In genomic region chr9:21235468-21236359, GRCh38 we compare ENCODE assay signal across 10 cellular contexts. TPM values are rescaled to one million over a fixed set of nuclear protein-coding genes. Genes with fewer than 3 reads are reported as not detected.
DNase-seq lines count a peak whose midpoint lies in the region; ATAC-seq and TF ChIP-seq lines count a peak whose summit lies in the region.
"Not testable (repeated sequence)": the region's sequence is repeated elsewhere in the genome, so short reads cannot be mapped to it uniquely, and the experiment has no call there.
"Had no signal": no experiment of that assay in that cellular context is flagged by ENCODE, and none has a peak within 500 bp of the region (broad histone marks: within the 10 kb centered on the region; RNA-seq: fewer than 3 reads in every experiment).

No MANE protein-coding gene starts in this region.

- not testable (repeated sequence) for H3K36me3 Mint-ChIP-seq in activated CD4-positive, alpha-beta T cell treated with anti-CD3 and anti-CD28 coated beads, Interleukin-2, amount 10 ng/mL, durations not matched to agents 24 days and 14 days (ENCODE audit: low read depth); memory B cell

- not testable (repeated sequence) for DNase-seq in GM06990 (ENCODE audit: extremely low read depth, insufficient read length); upper lobe of right lung
- DNase-seq in NCI-H460 (ENCODE audit: extremely low read depth, low read depth) (peak; percentile 30), epithelial cell of proximal tubule (ENCODE audit: low read depth) (peak; percentile 6), memory B cell (ENCODE audit: low spot score in 2 of 2) (peak in 1 of 2 donors; percentile 41)
- peak; percentile 72 for DNase-seq in activated CD4-positive, alpha-beta T cell treated with anti-CD3 and anti-CD28 coated beads, Interleukin-2, amount 10 ng/mL, durations not matched to agents 24 days and 14 days

- intact Hi-C loops in activated CD4-positive, alpha-beta T cell treated with anti-CD3 and anti-CD28 coated beads, Interleukin-2, amount 10 ng/mL, durations not matched to agents 24 days and 14 days (cut with micrococcal nuclease) = loop anchor here (10.0 kb wide), 2 partner anchors 159 to 559 kb away; no protein-coding TSS in a partner anchor
- intact Hi-C loops in upper lobe of right lung (cut with DNase I) = not testable (repeated sequence)

- not testable (repeated sequence) for H3K4me3 ChIP-seq in GM06990 (replicated peaks; ENCODE audit: low read depth, low read length); epithelial cell of proximal tubule (ENCODE audit: low read depth, low read length); upper lobe of right lung

- ATAC-seq in GM21529 (IDR thresholded peaks at IDR 0.05; ENCODE audit: unreplicated experiment) (peak; percentile 80), HG03439 (IDR thresholded peaks at IDR 0.05; ENCODE audit: unreplicated experiment) (peak; percentile 75), memory B cell (ENCODE audit: low read depth) (peak; percentile 95), upper lobe of right lung (peak; percentile 83)

- not testable (repeated sequence) for H3K4me1 ChIP-seq in upper lobe of right lung

- H3K4me1 Mint-ChIP-seq in activated CD4-positive, alpha-beta T cell treated with anti-CD3 and anti-CD28 coated beads, Interleukin-2, amount 10 ng/mL, durations not matched to agents 24 days and 14 days; memory B cell: not testable (repeated sequence)

- H3K9me3 Mint-ChIP-seq in activated CD4-positive, alpha-beta T cell treated with anti-CD3 and anti-CD28 coated beads, Interleukin-2, amount 10 ng/mL, durations not matched to agents 24 days and 14 days; memory B cell: not testable (repeated sequence)

- not testable (repeated sequence) for H3K27me3 ChIP-seq in GM06990 (replicated peaks; ENCODE audit: control insufficient read depth, insufficient read depth, low read length); upper lobe of right lung

- not testable (repeated sequence) for H3K27ac Mint-ChIP-seq in activated CD4-positive, alpha-beta T cell treated with anti-CD3 and anti-CD28 coated beads, Interleukin-2, amount 10 ng/mL, durations not matched to agents 24 days and 14 days; memory B cell

- not testable (repeated sequence) for H3K4me3 Mint-ChIP-seq in activated CD4-positive, alpha-beta T cell treated with anti-CD3 and anti-CD28 coated beads, Interleukin-2, amount 10 ng/mL, durations not matched to agents 24 days and 14 days; memory B cell

- H3K9me3 ChIP-seq in upper lobe of right lung = not testable (repeated sequence)

- H3K27me3 Mint-ChIP-seq in activated CD4-positive, alpha-beta T cell treated with anti-CD3 and anti-CD28 coated beads, Interleukin-2, amount 10 ng/mL, durations not matched to agents 24 days and 14 days = peaks cover 22% of the 10 kb centered on the region
- H3K27me3 Mint-ChIP-seq in memory B cell = not testable (repeated sequence)

- TF ChIP-seq CTCF in GM06990 (IDR thresholded peaks at IDR 0.05; ENCODE audit: insufficient read depth, low read length, poor library complexity, severe bottlenecking) = peak; percentile 63
- peak; percentile 74 for TF ChIP-seq CTCF in epithelial cell of proximal tubule (conservative IDR thresholded peaks at IDR 0.05; ENCODE audit: low read depth, low read length)
- TF ChIP-seq CTCF in upper lobe of right lung (IDR thresholded peaks at IDR 0.05) = peak; percentile 55

- not testable (repeated sequence) for H3K36me3 ChIP-seq in GM06990 (ENCODE audit: control insufficient read depth, insufficient read depth, low read length); upper lobe of right lung

- not testable (repeated sequence) for H3K27ac ChIP-seq in upper lobe of right lung

RNA-seq across cellular contexts. Expression of gene IFNA14, which starts 4.1 kb away (rescaled TPM):
- not detected in 2 replicates for total RNA-seq in NCI-H460 (2014; rRNA removed; shearing (Covaris generic))
- polyA plus RNA-seq in NCI-H460 (2014; cell fraction: nucleus; rRNA removed) = not detected in 2 replicates
- total RNA-seq in activated CD4-positive, alpha-beta T cell treated with anti-CD3 and anti-CD28 coated beads, Interleukin-2, amount 10 ng/mL, durations not matched to agents 24 days and 14 days = not detected in 2 replicates
- not detected in 2 replicates for total RNA-seq in epithelial cell of proximal tubule
- total RNA-seq in upper lobe of right lung = not detected
- total RNA-seq: activated T-helper 1 cell treated with anti-CD3 and anti-CD28 coated beads, Interleukin-12 subunit alpha, Interleukin-12 subunit beta, Interleukin-2, Interleukin-4 antibody, amounts not matched to agents 30 ng/mL and 10 ng/mL and 1 ng/mL, durations not matched to agents 14 hours and 24 hours and 36 hours; mononuclear cell had no signal

RNA-seq across cellular contexts. Expression of gene IFNA17, which starts 7.7 kb away (rescaled TPM):
- not detected in 2 replicates for total RNA-seq in NCI-H460 (2014; rRNA removed; shearing (Covaris generic))
- not detected in 2 replicates for polyA plus RNA-seq in NCI-H460 (2014; cell fraction: nucleus; rRNA removed)
- not detected in 2 replicates for total RNA-seq in activated CD4-positive, alpha-beta T cell treated with anti-CD3 and anti-CD28 coated beads, Interleukin-2, amount 10 ng/mL, durations not matched to agents 24 days and 14 days
- not detected in 2 replicates for total RNA-seq in epithelial cell of proximal tubule
- total RNA-seq in upper lobe of right lung = not detected
- total RNA-seq: activated T-helper 1 cell treated with anti-CD3 and anti-CD28 coated beads, Interleukin-12 subunit alpha, Interleukin-12 subunit beta, Interleukin-2, Interleukin-4 antibody, amounts not matched to agents 30 ng/mL and 10 ng/mL and 1 ng/mL, durations not matched to agents 14 hours and 24 hours and 36 hours; mononuclear cell had no signal

RNA-seq across cellular contexts. Expression of gene IFNA16, which starts 18.6 kb away (rescaled TPM):
- not detected in 2 replicates for total RNA-seq in NCI-H460 (2014; rRNA removed; shearing (Covaris generic))
- not detected in 2 replicates for polyA plus RNA-seq in NCI-H460 (2014; cell fraction: nucleus; rRNA removed)
- not detected in 2 replicates for total RNA-seq in activated CD4-positive, alpha-beta T cell treated with anti-CD3 and anti-CD28 coated beads, Interleukin-2, amount 10 ng/mL, durations not matched to agents 24 days and 14 days
- total RNA-seq in epithelial cell of proximal tubule (not detected in 2 replicates), upper lobe of right lung (not detected)
- total RNA-seq: activated T-helper 1 cell treated with anti-CD3 and anti-CD28 coated beads, Interleukin-12 subunit alpha, Interleukin-12 subunit beta, Interleukin-2, Interleukin-4 antibody, amounts not matched to agents 30 ng/mL and 10 ng/mL and 1 ng/mL, durations not matched to agents 14 hours and 24 hours and 36 hours; mononuclear cell had no signal

RNA-seq across cellular contexts. Expression of gene IFNA10, which starts 28.8 kb away (rescaled TPM):
- total RNA-seq in NCI-H460 (2014; rRNA removed; shearing (Covaris generic)) = not detected in 2 replicates
- polyA plus RNA-seq in NCI-H460 (2014; cell fraction: nucleus; rRNA removed) = not detected in 2 replicates
- total RNA-seq in activated CD4-positive, alpha-beta T cell treated with anti-CD3 and anti-CD28 coated beads, Interleukin-2, amount 10 ng/mL, durations not matched to agents 24 days and 14 days = not detected in 2 replicates
- total RNA-seq in epithelial cell of proximal tubule = not detected in 2 replicates
- not detected for total RNA-seq in upper lobe of right lung
- total RNA-seq: activated T-helper 1 cell treated with anti-CD3 and anti-CD28 coated beads, Interleukin-12 subunit alpha, Interleukin-12 subunit beta, Interleukin-2, Interleukin-4 antibody, amounts not matched to agents 30 ng/mL and 10 ng/mL and 1 ng/mL, durations not matched to agents 14 hours and 24 hours and 36 hours; mononuclear cell had no signal

RNA-seq across cellular contexts. Expression of gene IFNA7, which starts 33.7 kb away (rescaled TPM):
- total RNA-seq in NCI-H460 (2014; rRNA removed; shearing (Covaris generic)) = not detected in 2 replicates
- not detected in 2 replicates for polyA plus RNA-seq in NCI-H460 (2014; cell fraction: nucleus; rRNA removed)
- total RNA-seq in activated CD4-positive, alpha-beta T cell treated with anti-CD3 and anti-CD28 coated beads, Interleukin-2, amount 10 ng/mL, durations not matched to agents 24 days and 14 days = not detected in 2 replicates
- total RNA-seq in epithelial cell of proximal tubule = not detected in 2 replicates
- total RNA-seq in upper lobe of right lung = not detected
- total RNA-seq: activated T-helper 1 cell treated with anti-CD3 and anti-CD28 coated beads, Interleukin-12 subunit alpha, Interleukin-12 subunit beta, Interleukin-2, Interleukin-4 antibody, amounts not matched to agents 30 ng/mL and 10 ng/mL and 1 ng/mL, durations not matched to agents 14 hours and 24 hours and 36 hours; mononuclear cell had no signal
